In genomic region chr2:37230581-37230980, GRCh38 we compare ENCODE assay signal across 8 cellular contexts. TPM values are rescaled to one million over a fixed set of nuclear protein-coding genes. Genes with fewer than 3 reads are reported as not detected.
DNase-seq lines count a peak whose midpoint lies in the region; TF ChIP-seq lines count a peak whose summit lies in the region.

No MANE protein-coding gene starts in this region.

- H3K27ac ChIP-seq in breast epithelium = peak overlapping the region; percentile 91 to 94

- POLR2A ChIA-PET in AG04449 (lab: Yijun Ruan, JAX) = no interaction called here
- POLR2A ChIA-PET in HEK293T (lab: Yijun Ruan, JAX) = interaction anchor here (1.2 kb wide), 1 partner anchor 95 kb away, joined by 5 read pairs; no protein-coding TSS in a partner anchor
- POLR2A ChIA-PET in GM10248 (lab: Yijun Ruan, JAX) = no interaction called here

- H3K4me3 ChIP-seq in AG04449 (ENCODE audit: low read depth, low read length) (peak overlapping the region; percentile 93), breast epithelium (peak overlapping the region; percentile 71 to 80 (median 75))

- DNase-seq in AG04449 (ENCODE audit: low read depth, low spot score) (no peak), HEK293T (ENCODE audit: extremely low spot score) (peak; percentile 17), breast epithelium (ENCODE audit: low spot score in 2 of 2) (no peak), medulla oblongata (ENCODE audit: extremely low spot score) (peak; percentile 12), GM10248 (ENCODE audit: extremely low spot score) (no peak), NOMO-1 (lab: John Stamatoyannopoulos, UW; ENCODE audit: unreplicated experiment in 2 of 2) (no peak), NCI-H2029 (lab: John Stamatoyannopoulos, UW) (no peak)
- DNase-seq in stimulated activated CD4-positive, alpha-beta T cell treated with anti-CD3 and anti-CD28 coated beads, Interleukin-15, amount 100 ng/mL, for 24 hours = no peak

- no peaks in the 10 kb centered on the region for H3K9me3 ChIP-seq in breast epithelium

- no peaks in the 10 kb centered on the region for H3K27me3 ChIP-seq in breast epithelium

- CTCF ChIA-PET in AG04449 (lab: Yijun Ruan, JAX) (no interaction called here), HEK293T (lab: Yijun Ruan, JAX) (no interaction called here), GM10248 (lab: Yijun Ruan, JAX) (no interaction called here)

- H3K36me3 ChIP-seq in breast epithelium = no peaks in the 10 kb centered on the region

- TF ChIP-seq CTCF in AG04449 (IDR thresholded peaks at IDR 0.05; ENCODE audit: insufficient read depth, low read length, missing control alignments) (no peak), breast epithelium (IDR thresholded peaks at IDR 0.05) (no peak), GM10248 (IDR thresholded peaks at IDR 0.05; ENCODE audit: control extremely low read depth, extremely low read depth, low read depth, missing control alignments) (no peak)

- no peak for TF ChIP-seq POLR2A in breast epithelium (IDR thresholded peaks at IDR 0.05)

- H3K4me1 ChIP-seq in breast epithelium = peaks cover 5 to 20% of the 10 kb centered on the region in 2 donors

- intact Hi-C loops in breast epithelium (cut with DNase I; ENCODE audit: low total_unique reads) = no loop called here

TF ChIP-seq in HEK293T, 16 proteins besides CTCF, POLR2A, EP300 and RAD21:
- no peak for TF ChIP-seq SUZ12 (IDR thresholded peaks at IDR 0.05)
- TF ChIP-seq ELF4 (IDR thresholded peaks at IDR 0.05) = no peak
- TF ChIP-seq SP1 (IDR thresholded peaks at IDR 0.05) = no peak
- no peak for TF ChIP-seq CTBP1 (IDR thresholded peaks at IDR 0.05; ENCODE audit: borderline replicate concordance)
- no peak for TF ChIP-seq FOXM1 (IDR thresholded peaks at IDR 0.05; ENCODE audit: borderline replicate concordance)
- TF ChIP-seq NFRKB (IDR thresholded peaks at IDR 0.05) = no peak
- no peak for TF ChIP-seq FOXA1 (IDR thresholded peaks at IDR 0.05)
- TF ChIP-seq PKNOX1 (IDR thresholded peaks at IDR 0.05) = no peak
- no peak for TF ChIP-seq ARNT (IDR thresholded peaks at IDR 0.05)
- no peak for TF ChIP-seq L3MBTL2 (conservative IDR thresholded peaks at IDR 0.05)
- no peak for TF ChIP-seq BHLHE40 (IDR thresholded peaks at IDR 0.05; ENCODE audit: borderline replicate concordance)
- TF ChIP-seq FOXK2 (IDR thresholded peaks at IDR 0.05) = no peak
- no peak for TF ChIP-seq HDGF (IDR thresholded peaks at IDR 0.05; ENCODE audit: borderline replicate concordance)
- TF ChIP-seq LEF1 (IDR thresholded peaks at IDR 0.05; ENCODE audit: borderline replicate concordance) = no peak
- TF ChIP-seq ZNF384 (IDR thresholded peaks at IDR 0.05) = no peak
- TF ChIP-seq TARDBP (IDR thresholded peaks at IDR 0.05) = no peak

RNA-seq across cellular contexts. Expression of gene CEBPZ, which starts 0.8 kb away (rescaled TPM):
- total RNA-seq in breast epithelium = 10 to 100 TPM; 37.9 to 51.1 (median 46.9) TPM

RNA-seq across cellular contexts. Expression of gene NDUFAF7, which starts 0.9 kb away (rescaled TPM):
- total RNA-seq in breast epithelium = 10 to 100 TPM; 13.3 to 29.0 (median 20.6) TPM

RNA-seq across cellular contexts. Expression of gene CEBPZOS, which starts 34.3 kb away (rescaled TPM):
- total RNA-seq in breast epithelium = 10 to 100 TPM; 19.4 to 43.0 (median 21.6) TPM

RNA-seq across cellular contexts. Expression of gene SULT6B1, which starts 42.1 kb away (rescaled TPM):
- total RNA-seq in breast epithelium = not detected

Comparison
In these comparisons a context has a peak if more than half of its experiments do, and no peak if none do; other contexts are left out.
1. DNase-seq: peak in HEK293T (single experiment) and medulla oblongata (single experiment); none in AG04449 (single experiment), breast epithelium (0 of 2), stimulated activated CD4-positive, alpha-beta T cell treated with anti-CD3 and anti-CD28 coated beads, Interleukin-15, amount 100 ng/mL, for 24 hours (single experiment), GM10248 (single experiment), NOMO-1 (0 of 2) and NCI-H2029 (single experiment).